21 cellular contexts compared by ENCODE assay signal in genomic region chr2:25517701-25518100, GRCh38.
"Had no signal": no experiment of that assay in that cellular context is flagged by ENCODE, and none has a peak within 500 bp of the region (broad histone marks: within the 10 kb centered on the region; RNA-seq: fewer than 3 reads in every experiment).

No MANE protein-coding gene starts in this region.

- H3K36me3 ChIP-seq: brain microvascular endothelial cell, heart right ventricle, left ventricle myocardium inferior, prostate gland, transverse colon, vagina had no signal

- H3K27ac ChIP-seq: brain microvascular endothelial cell, coronary artery, heart right ventricle, left ventricle myocardium inferior, prostate gland, transverse colon, vagina had no signal

- DNase-seq: activated CD4-positive, alpha-beta T cell treated with anti-CD3 and anti-CD28 coated beads, Interleukin-2, amount 10 ng/mL, durations not matched to agents 24 days and 14 days; activated CD8-positive, alpha-beta T cell treated with anti-CD3 and anti-CD28 coated beads, Interleukin-2, amount 10 ng/mL, durations not matched to agents 7 days and 5 days; activated naive CD4-positive, alpha-beta T cell treated with Interleukin-2 at 50 U/mL for 16 hours; activated naive CD8-positive, alpha-beta T cell treated with anti-CD3 and anti-CD28 coated beads, Interleukin-2, amount 10 ng/mL, durations not matched to agents 7 days and 5 days; activated T-cell treated with anti-CD3 and anti-CD28 coated beads, Interleukin-2, amount 50 U/mL, for 24 hours; anterior cingulate cortex; brain microvascular endothelial cell; erythroblast; heart right ventricle; left ventricle myocardium inferior; mammary epithelial cell; midbrain; right cardiac atrium; T1000; transverse colon had no signal

- H3K27ac Mint-ChIP-seq: activated CD4-positive, alpha-beta T cell treated with anti-CD3 and anti-CD28 coated beads, Interleukin-2, amount 10 ng/mL, durations not matched to agents 24 days and 14 days; activated CD8-positive, alpha-beta T cell treated with anti-CD3 and anti-CD28 coated beads, Interleukin-2, amount 10 ng/mL, durations not matched to agents 7 days and 5 days; activated naive CD8-positive, alpha-beta T cell treated with anti-CD3 and anti-CD28 coated beads, Interleukin-2, amount 10 ng/mL, durations not matched to agents 7 days and 5 days; activated T-cell treated with anti-CD3 and anti-CD28 coated beads, Interleukin-2, amount 50 U/mL, for 24 hours; activated T-helper 2 cell treated with anti-CD3 and anti-CD28 coated beads, Interferon-gamma antibody, Interleukin-2, Interleukin-4, amounts not matched to agents 10 μg/mL and 5 μg/mL and 100 μg/mL, durations not matched to agents 14 hours and 24 hours and 36 hours had no signal

- H3K27me3 ChIP-seq: brain microvascular endothelial cell, heart right ventricle, transverse colon, vagina had no signal

- H3K4me3 Mint-ChIP-seq: activated CD4-positive, alpha-beta T cell treated with anti-CD3 and anti-CD28 coated beads, Interleukin-2, amount 10 ng/mL, durations not matched to agents 24 days and 14 days; activated CD8-positive, alpha-beta T cell treated with anti-CD3 and anti-CD28 coated beads, Interleukin-2, amount 10 ng/mL, durations not matched to agents 7 days and 5 days; activated naive CD8-positive, alpha-beta T cell treated with anti-CD3 and anti-CD28 coated beads, Interleukin-2, amount 10 ng/mL, durations not matched to agents 7 days and 5 days; activated T-cell treated with anti-CD3 and anti-CD28 coated beads, Interleukin-2, amount 50 U/mL, for 24 hours; stimulated activated naive CD8-positive, alpha-beta T cell treated with anti-CD3 and anti-CD28 coated beads, Interleukin-15, Interleukin-2, amounts not matched to agents 100 ng/mL and 50 ng/mL, for 24 hours had no signal

- H3K9me3 Mint-ChIP-seq: activated CD4-positive, alpha-beta T cell treated with anti-CD3 and anti-CD28 coated beads, Interleukin-2, amount 10 ng/mL, durations not matched to agents 24 days and 14 days; activated naive CD8-positive, alpha-beta T cell treated with anti-CD3 and anti-CD28 coated beads, Interleukin-2, amount 10 ng/mL, durations not matched to agents 7 days and 5 days; activated T-cell treated with anti-CD3 and anti-CD28 coated beads, Interleukin-2, amount 50 U/mL, for 24 hours; activated T-helper 2 cell treated with anti-CD3 and anti-CD28 coated beads, Interferon-gamma antibody, Interleukin-2, Interleukin-4, amounts not matched to agents 10 μg/mL and 5 μg/mL and 100 μg/mL, durations not matched to agents 14 hours and 24 hours and 36 hours; stimulated activated naive CD8-positive, alpha-beta T cell treated with anti-CD3 and anti-CD28 coated beads, Interleukin-15, Interleukin-2, amounts not matched to agents 100 ng/mL and 50 ng/mL, for 24 hours had no signal

- H3K4me1 ChIP-seq: prostate gland had no signal

- ATAC-seq: activated CD8-positive, alpha-beta T cell treated with anti-CD3 and anti-CD28 coated beads, Interleukin-2, amount 10 ng/mL, durations not matched to agents 7 days and 5 days; heart right ventricle; right cardiac atrium had no signal

- H3K9me3 ChIP-seq: heart right ventricle, left ventricle myocardium inferior, prostate gland, transverse colon, vagina had no signal

- H3K4me3 ChIP-seq: coronary artery, heart right ventricle, left ventricle myocardium inferior, prostate gland, skin epidermis, transverse colon, vagina had no signal
